8 cellular contexts compared by ENCODE assay signal in the genomic region with DNA sequence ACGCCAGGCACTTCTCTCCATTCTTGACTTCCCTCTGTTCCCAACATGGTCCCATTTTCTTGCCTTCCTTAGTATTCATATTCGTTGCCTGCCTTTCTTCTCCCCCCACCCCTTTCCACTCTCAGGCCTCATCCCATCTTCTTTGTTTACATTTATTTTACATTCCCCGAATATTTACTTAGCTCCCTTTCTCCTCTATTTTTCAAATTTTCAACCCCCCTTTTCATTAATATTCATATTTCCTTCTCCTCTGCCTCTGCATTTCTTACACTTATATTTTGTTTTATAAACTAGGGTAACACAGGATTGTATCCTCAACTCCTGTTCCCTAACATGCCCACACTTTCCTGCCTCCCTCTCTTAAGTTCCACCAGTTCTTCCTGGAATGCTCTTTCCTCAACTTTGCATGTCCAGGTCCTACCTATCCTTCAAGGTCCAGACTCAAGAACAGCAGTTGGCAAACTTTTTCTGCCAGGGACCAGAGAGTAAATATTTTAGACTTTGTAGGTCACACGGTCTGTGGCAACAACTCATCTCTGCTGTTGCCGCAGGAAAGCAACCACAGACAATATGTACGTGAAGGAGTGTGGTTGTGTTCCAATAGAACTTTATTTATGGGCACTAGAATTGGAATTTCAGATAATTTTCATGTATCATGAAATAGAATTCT. TPM values are rescaled to one million over a fixed set of nuclear protein-coding genes. Genes with fewer than 3 reads are reported as not detected.
DNase-seq lines count a peak whose midpoint lies in the region; ATAC-seq and TF ChIP-seq lines count a peak whose summit lies in the region.

No MANE protein-coding gene starts in this region.

- intact Hi-C loops in mucosa of descending colon (cut with DNase I, micrococcal nuclease), result no loop called here

- H3K9me3 ChIP-seq in iPS-18c (ENCODE audit: control insufficient read depth, insufficient read depth, low read length) (peaks cover 4% of the 10 kb centered on the region), subcutaneous abdominal adipose tissue (ENCODE audit: control insufficient read depth in 5 of 5, low read length in 5 of 5) (no peaks in the 10 kb centered on the region), mucosa of descending colon (no peaks in the 10 kb centered on the region)

- peak overlapping the region; percentile 68 for H3K4me3 ChIP-seq in iPS-18c (ENCODE audit: insufficient read depth, low read depth, low read length)
- peak overlapping the region; percentile 42 to 80 (median 76) for H3K4me3 ChIP-seq in subcutaneous abdominal adipose tissue (ENCODE audit: low read depth in 1 of 5, low read length in 5 of 5)
- no peak overlapping the region for H3K4me3 ChIP-seq in mucosa of descending colon

- peaks cover 3% of the 10 kb centered on the region for H3K27me3 Mint-ChIP-seq in activated CD8-positive, alpha-beta T cell treated with anti-CD3 and anti-CD28 coated beads, Interleukin-2, amount 10 ng/mL, durations not matched to agents 7 days and 5 days (ENCODE audit: low read depth)

- peak; percentile 37 for DNase-seq in SIG-M5 treated with dmso at 0.1 percent for 504 hours (lab: John Stamatoyannopoulos, UW; ENCODE audit: unreplicated experiment)
- DNase-seq in SIG-M5 (lab: John Stamatoyannopoulos, UW), result no peak
- no peak for DNase-seq in activated CD8-positive, alpha-beta T cell treated with anti-CD3 and anti-CD28 coated beads, Interleukin-2, amount 10 ng/mL, durations not matched to agents 7 days and 5 days
- DNase-seq in NCI-H446 treated with DMSO at 0.1 percent for 48 hours (lab: John Stamatoyannopoulos, UW), result no peak
- DNase-seq in mucosa of descending colon, result no peak

- H3K4me1 ChIP-seq in subcutaneous abdominal adipose tissue (ENCODE audit: control insufficient read depth in 5 of 5, insufficient read depth in 5 of 5, low read length in 5 of 5) (peaks cover 7 to 44% (median 37%) of the 10 kb centered on the region in 5 donors), mucosa of descending colon (ENCODE audit: low read depth) (peaks cover 27% of the 10 kb centered on the region)

- H3K4me1 Mint-ChIP-seq in activated CD8-positive, alpha-beta T cell treated with anti-CD3 and anti-CD28 coated beads, Interleukin-2, amount 10 ng/mL, durations not matched to agents 7 days and 5 days (ENCODE audit: low read depth), result peaks cover 41% of the 10 kb centered on the region

- H3K27ac ChIP-seq in subcutaneous abdominal adipose tissue (ENCODE audit: low read depth, low read length), result peak overlapping the region; percentile 65

- H3K27me3 ChIP-seq in subcutaneous abdominal adipose tissue (ENCODE audit: control insufficient read depth in 5 of 5, insufficient read depth in 4 of 5, low read length in 5 of 5), result no peaks in the 10 kb centered on the region

- no peak for TF ChIP-seq CTCF in mucosa of descending colon (IDR thresholded peaks at IDR 0.05)

- H3K4me3 Mint-ChIP-seq in activated CD8-positive, alpha-beta T cell treated with anti-CD3 and anti-CD28 coated beads, Interleukin-2, amount 10 ng/mL, durations not matched to agents 7 days and 5 days, result peak overlapping the region; percentile 84

- H3K9me3 Mint-ChIP-seq in activated CD8-positive, alpha-beta T cell treated with anti-CD3 and anti-CD28 coated beads, Interleukin-2, amount 10 ng/mL, durations not matched to agents 7 days and 5 days (ENCODE audit: insufficient read depth), result no peaks in the 10 kb centered on the region

- peak overlapping the region; percentile 93 for H3K27ac Mint-ChIP-seq in activated CD8-positive, alpha-beta T cell treated with anti-CD3 and anti-CD28 coated beads, Interleukin-2, amount 10 ng/mL, durations not matched to agents 7 days and 5 days

- H3K36me3 ChIP-seq in subcutaneous abdominal adipose tissue (ENCODE audit: control insufficient read depth in 5 of 5, insufficient read depth in 5 of 5, low read length in 5 of 5) (peaks cover 0 to 9% (median 3%) of the 10 kb centered on the region in 5 donors), mucosa of descending colon (ENCODE audit: low read depth) (no peaks in the 10 kb centered on the region)

- H3K36me3 Mint-ChIP-seq in activated CD8-positive, alpha-beta T cell treated with anti-CD3 and anti-CD28 coated beads, Interleukin-2, amount 10 ng/mL, durations not matched to agents 7 days and 5 days (ENCODE audit: low read depth), result peaks cover 23% of the 10 kb centered on the region

- CTCF ChIA-PET in activated CD8-positive, alpha-beta T cell treated with anti-CD3 and anti-CD28 coated beads, Interleukin-2, amount 10 ng/mL, durations not matched to agents 7 days and 5 days (lab: Charles Lee), result interaction anchor here (1.3 to 2.7 kb wide), 2 partner anchors 14 to 55 kb away, joined by 3 to 14 read pairs; no protein-coding TSS in a partner anchor

- ATAC-seq in activated CD8-positive, alpha-beta T cell treated with anti-CD3 and anti-CD28 coated beads, Interleukin-2, amount 10 ng/mL, durations not matched to agents 7 days and 5 days, result no peak
- ATAC-seq in GM19328 (IDR thresholded peaks at IDR 0.05; ENCODE audit: unreplicated experiment) (no peak), mucosa of descending colon (no peak)

- peak overlapping the region in 4 of 5 donors; percentile 63 to 79 (median 68) for H3K9ac ChIP-seq in subcutaneous abdominal adipose tissue (ENCODE audit: low read length in 5 of 5)

- POLR2A ChIA-PET in activated CD8-positive, alpha-beta T cell treated with anti-CD3 and anti-CD28 coated beads, Interleukin-2, amount 10 ng/mL, durations not matched to agents 7 days and 5 days (lab: Charles Lee), result interaction anchor here (0.6 to 1.2 kb wide), 3 partner anchors 13 to 221 kb away, joined by 3 to 4 read pairs (median 3); no protein-coding TSS in a partner anchor

RNA-seq across cellular contexts. Expression of a gene that starts 29.8 kb away (rescaled TPM):
- total RNA-seq in activated CD8-positive, alpha-beta T cell treated with anti-CD3 and anti-CD28 coated beads, Interleukin-2, amount 10 ng/mL, durations not matched to agents 7 days and 5 days, result not detected
- total RNA-seq in mucosa of descending colon, result not detected
